ENCODE assay signal across 8 cellular contexts in the genomic region with DNA sequence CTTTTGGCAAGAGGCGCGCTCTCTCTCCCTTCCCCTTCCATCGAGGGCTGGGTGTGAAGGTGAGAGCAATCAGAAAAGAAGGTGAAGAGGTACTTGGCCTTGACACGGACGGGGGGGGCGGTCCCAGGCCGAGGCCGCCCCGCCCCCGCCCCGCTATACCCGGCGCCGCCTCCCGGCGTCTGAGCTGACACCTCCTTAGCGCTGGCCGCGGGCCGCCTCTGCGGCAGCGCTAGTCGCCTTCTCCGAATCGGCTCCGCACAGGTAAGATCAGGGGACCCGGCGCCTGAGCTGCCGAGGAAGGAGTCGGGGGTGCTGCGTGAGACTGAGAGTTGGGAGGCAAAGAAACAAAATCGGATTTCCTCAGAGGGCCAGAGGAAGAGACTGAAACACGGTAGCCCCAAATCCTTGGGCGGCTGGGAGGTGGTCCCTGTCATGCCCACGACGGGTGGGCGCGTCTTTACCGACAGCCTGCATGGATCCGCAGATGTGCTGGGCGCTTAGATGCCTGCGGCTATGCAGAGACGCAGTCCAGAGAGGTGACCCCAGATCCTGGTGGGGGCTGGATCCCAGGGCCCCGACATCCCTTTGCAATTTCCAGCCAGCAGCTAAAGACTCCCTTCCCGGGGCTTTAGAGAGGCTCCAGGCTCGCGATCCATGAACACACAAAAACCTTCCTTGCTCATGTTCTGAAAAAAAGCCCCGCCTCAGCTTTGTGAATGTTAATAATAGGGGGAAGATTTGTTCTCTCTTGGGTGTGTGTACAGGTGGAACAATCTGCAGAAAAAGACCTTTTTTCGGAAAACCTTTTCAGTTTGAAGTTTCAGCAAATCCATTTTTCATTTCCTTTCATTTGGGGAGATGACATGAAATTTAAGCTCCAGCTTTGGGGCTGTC. TPM values are rescaled to one million over a fixed set of nuclear protein-coding genes. Genes with fewer than 3 reads are reported as not detected.
A peak's percentile ranks its signal among the peaks of the same experiment; 100 is the strongest.
DNase-seq lines count a peak whose midpoint lies in the region; ATAC-seq and TF ChIP-seq lines count a peak whose summit lies in the region.

A gene with protein sequence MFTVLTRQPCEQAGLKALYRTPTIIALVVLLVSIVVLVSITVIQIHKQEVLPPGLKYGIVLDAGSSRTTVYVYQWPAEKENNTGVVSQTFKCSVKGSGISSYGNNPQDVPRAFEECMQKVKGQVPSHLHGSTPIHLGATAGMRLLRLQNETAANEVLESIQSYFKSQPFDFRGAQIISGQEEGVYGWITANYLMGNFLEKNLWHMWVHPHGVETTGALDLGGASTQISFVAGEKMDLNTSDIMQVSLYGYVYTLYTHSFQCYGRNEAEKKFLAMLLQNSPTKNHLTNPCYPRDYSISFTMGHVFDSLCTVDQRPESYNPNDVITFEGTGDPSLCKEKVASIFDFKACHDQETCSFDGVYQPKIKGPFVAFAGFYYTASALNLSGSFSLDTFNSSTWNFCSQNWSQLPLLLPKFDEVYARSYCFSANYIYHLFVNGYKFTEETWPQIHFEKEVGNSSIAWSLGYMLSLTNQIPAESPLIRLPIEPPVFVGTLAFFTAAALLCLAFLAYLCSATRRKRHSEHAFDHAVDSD (plus strand): TSS at position 184 of the 894 bp plus-strand sequence. CDS start 874 bp downstream, outside the sequence.

- H3K27ac ChIP-seq in heart left ventricle: no peak within 1 kb of the TSS
- no peak within 1 kb of the TSS for H3K27ac ChIP-seq in SJCRH30

- H3K36me3 ChIP-seq in heart left ventricle (peaks cover 0 to 6% (median 0%) of the 10 kb centered on the region in 9 donors), SJCRH30 (no peaks in the 10 kb centered on the region), MG63 (no peaks in the 10 kb centered on the region)

- H3K4me1 Mint-ChIP-seq in activated naive CD4-positive, alpha-beta T cell treated with anti-CD3 and anti-CD28 coated beads, Interleukin-2, amount 50 U/mL, for 24 hours: peaks cover 9% of the 10 kb centered on the region

- no peaks in the 10 kb centered on the region for H3K9me3 Mint-ChIP-seq in activated naive CD4-positive, alpha-beta T cell treated with anti-CD3 and anti-CD28 coated beads, Interleukin-2, amount 50 U/mL, for 24 hours

- peaks cover 1% of the 10 kb centered on the region for H3K36me3 Mint-ChIP-seq in activated naive CD4-positive, alpha-beta T cell treated with anti-CD3 and anti-CD28 coated beads, Interleukin-2, amount 50 U/mL, for 24 hours

- peak in 3 of 4 donors; percentile 71 to 82 (median 80) for ATAC-seq in heart left ventricle

- H3K27me3 ChIP-seq in heart left ventricle (peaks cover 0 to 9% (median 0%) of the 10 kb centered on the region in 9 donors), SJCRH30 (no peaks in the 10 kb centered on the region), MG63 (no peaks in the 10 kb centered on the region)

- intact Hi-C loops in heart left ventricle (cut with DNase I): no loop called here

- peak within 1 kb of the TSS; percentile 73 for H3K4me3 Mint-ChIP-seq in activated naive CD4-positive, alpha-beta T cell treated with anti-CD3 and anti-CD28 coated beads, Interleukin-2, amount 50 U/mL, for 24 hours

- 9 to 24% (median 14%) methylated on average over 26 to 49 of the region's 49 CpGs for WGBS in heart left ventricle, 4 donors

- H3K27me3 Mint-ChIP-seq in activated naive CD4-positive, alpha-beta T cell treated with anti-CD3 and anti-CD28 coated beads, Interleukin-2, amount 50 U/mL, for 24 hours: peaks cover 30% of the 10 kb centered on the region

- no peak for TF ChIP-seq CTCF in heart left ventricle (IDR thresholded peaks at IDR 0.05)

- H3K27ac Mint-ChIP-seq in activated naive CD4-positive, alpha-beta T cell treated with anti-CD3 and anti-CD28 coated beads, Interleukin-2, amount 50 U/mL, for 24 hours: peak within 1 kb of the TSS; percentile 42

- H3K4me1 ChIP-seq in heart left ventricle (peaks cover 0 to 13% (median 2%) of the 10 kb centered on the region in 12 donors), SJCRH30 (no peaks in the 10 kb centered on the region)

- H3K9me3 ChIP-seq in heart left ventricle: no peaks in the 10 kb centered on the region
- H3K9me3 ChIP-seq in SJCRH30 (replicated peaks): no peaks in the 10 kb centered on the region
- H3K9me3 ChIP-seq in MG63: no peaks in the 10 kb centered on the region

- TF ChIP-seq POLR2A in heart left ventricle (IDR thresholded peaks at IDR 0.05): no peak

- peak; percentile 22 for DNase-seq in AG08396 (ENCODE audit: low spot score)
- peak; percentile 1 for DNase-seq in NCI-H2227 treated with DMSO at 0.1 percent for 48 hours (lab: John Stamatoyannopoulos, UW)
- DNase-seq in heart left ventricle: peak in 1 of 5 donors; percentile 62
- DNase-seq in retina: peak; percentile 73
- no peak for DNase-seq in SKM-1 (lab: John Stamatoyannopoulos, UW; ENCODE audit: unreplicated experiment)
- no peak for DNase-seq in SJCRH30
- no peak for DNase-seq in MG63

- H3K4me3 ChIP-seq in heart left ventricle: peak within 1 kb of the TSS in 11 of 12 donors; percentile 19 to 60 (median 48)
- H3K4me3 ChIP-seq in SJCRH30: no peak within 1 kb of the TSS
- H3K4me3 ChIP-seq in MG63: no peak within 1 kb of the TSS

RNA-seq across cellular contexts. Expression of the gene that starts here (rescaled TPM):
- under 1 TPM; 0.12 to 0.83 (median 0.39) TPM for total RNA-seq in heart left ventricle
- under 1 TPM; 0.19 to 0.30 TPM for polyA plus RNA-seq in heart left ventricle
- not detected in 2 replicates for total RNA-seq in SJCRH30 (2014; rRNA removed; shearing (Covaris generic))
- total RNA-seq in MG63 (2014; rRNA removed; shearing (Covaris generic); ENCODE audit: low replicate concordance): not detected in 2 replicates

Comparison
In these comparisons a context has a peak if more than half of its experiments do, and no peak if none do; other contexts are left out.
1. Peak in ATAC-seq and H3K4me3 ChIP-seq in heart left ventricle; RNA of the gene not detected or under 1 TPM.
2. DNase-seq: peak in AG08396 (single experiment), NCI-H2227 treated with DMSO at 0.1 percent for 48 hours (single experiment) and retina (single experiment); none in SKM-1 (single experiment), SJCRH30 (0 of 2) and MG63 (single experiment).